Comparison of ENCODE assay signal across 1 cellular context in the genomic region with DNA sequence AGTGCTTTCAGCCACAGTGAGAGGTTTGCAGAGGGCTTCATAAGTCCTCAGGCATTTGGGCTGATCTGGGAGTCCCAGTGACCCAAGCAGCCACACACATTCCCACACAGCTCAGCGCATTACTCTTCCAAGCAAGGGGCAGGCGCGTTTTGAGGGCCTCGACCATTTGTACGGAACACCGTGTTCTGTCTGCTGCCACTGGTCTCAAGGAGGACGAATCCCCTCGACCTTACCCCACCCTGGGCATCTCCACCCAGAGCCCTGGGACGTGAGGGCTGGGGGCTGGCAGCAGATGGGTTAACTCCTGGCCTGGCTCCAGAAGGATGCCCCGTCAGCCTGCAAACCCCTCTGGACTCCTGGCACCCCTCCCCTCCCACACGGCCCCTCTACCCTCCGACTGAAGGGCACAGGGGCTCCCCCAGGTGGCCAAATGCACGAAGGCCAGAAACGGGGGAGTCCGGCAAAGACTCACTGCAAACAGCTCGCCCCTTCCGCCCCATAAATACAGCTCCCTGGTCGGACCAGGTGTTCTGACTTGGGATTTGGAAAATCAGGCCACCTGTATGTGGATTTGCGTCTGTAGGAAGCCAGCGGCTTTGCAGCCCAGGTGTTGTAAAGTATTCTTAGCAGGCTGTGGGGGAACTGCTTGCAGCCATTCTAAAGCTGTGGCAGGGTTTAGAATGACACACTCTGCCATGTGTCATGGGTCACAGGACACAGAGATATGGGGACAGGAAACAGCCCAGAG.
TF ChIP-seq lines count a peak whose summit lies in the region.

No MANE protein-coding gene starts in this region.

TF ChIP-seq in WTC11, 78 proteins besides CTCF, POLR2A, EP300 and RAD21 (continued from another document):
- TF ChIP-seq, protein P1, sequence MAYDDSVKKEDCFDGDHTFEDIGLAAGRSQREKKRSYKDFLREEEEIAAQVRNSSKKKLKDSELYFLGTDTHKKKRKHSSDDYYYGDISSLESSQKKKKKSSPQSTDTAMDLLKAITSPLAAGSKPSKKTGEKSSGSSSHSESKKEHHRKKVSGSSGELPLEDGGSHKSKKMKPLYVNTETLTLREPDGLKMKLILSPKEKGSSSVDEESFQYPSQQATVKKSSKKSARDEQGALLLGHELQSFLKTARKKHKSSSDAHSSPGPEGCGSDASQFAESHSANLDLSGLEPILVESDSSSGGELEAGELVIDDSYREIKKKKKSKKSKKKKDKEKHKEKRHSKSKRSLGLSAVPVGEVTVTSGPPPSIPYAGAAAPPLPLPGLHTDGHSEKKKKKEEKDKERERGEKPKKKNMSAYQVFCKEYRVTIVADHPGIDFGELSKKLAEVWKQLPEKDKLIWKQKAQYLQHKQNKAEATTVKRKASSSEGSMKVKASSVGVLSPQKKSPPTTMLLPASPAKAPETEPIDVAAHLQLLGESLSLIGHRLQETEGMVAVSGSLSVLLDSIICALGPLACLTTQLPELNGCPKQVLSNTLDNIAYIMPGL (CRISPR knock-in tag; IDR thresholded peaks at IDR 0.05) = 0 out of 2 replicates have a peak, but pooled peaks have one; percentile 39
- TF ChIP-seq, protein P2, sequence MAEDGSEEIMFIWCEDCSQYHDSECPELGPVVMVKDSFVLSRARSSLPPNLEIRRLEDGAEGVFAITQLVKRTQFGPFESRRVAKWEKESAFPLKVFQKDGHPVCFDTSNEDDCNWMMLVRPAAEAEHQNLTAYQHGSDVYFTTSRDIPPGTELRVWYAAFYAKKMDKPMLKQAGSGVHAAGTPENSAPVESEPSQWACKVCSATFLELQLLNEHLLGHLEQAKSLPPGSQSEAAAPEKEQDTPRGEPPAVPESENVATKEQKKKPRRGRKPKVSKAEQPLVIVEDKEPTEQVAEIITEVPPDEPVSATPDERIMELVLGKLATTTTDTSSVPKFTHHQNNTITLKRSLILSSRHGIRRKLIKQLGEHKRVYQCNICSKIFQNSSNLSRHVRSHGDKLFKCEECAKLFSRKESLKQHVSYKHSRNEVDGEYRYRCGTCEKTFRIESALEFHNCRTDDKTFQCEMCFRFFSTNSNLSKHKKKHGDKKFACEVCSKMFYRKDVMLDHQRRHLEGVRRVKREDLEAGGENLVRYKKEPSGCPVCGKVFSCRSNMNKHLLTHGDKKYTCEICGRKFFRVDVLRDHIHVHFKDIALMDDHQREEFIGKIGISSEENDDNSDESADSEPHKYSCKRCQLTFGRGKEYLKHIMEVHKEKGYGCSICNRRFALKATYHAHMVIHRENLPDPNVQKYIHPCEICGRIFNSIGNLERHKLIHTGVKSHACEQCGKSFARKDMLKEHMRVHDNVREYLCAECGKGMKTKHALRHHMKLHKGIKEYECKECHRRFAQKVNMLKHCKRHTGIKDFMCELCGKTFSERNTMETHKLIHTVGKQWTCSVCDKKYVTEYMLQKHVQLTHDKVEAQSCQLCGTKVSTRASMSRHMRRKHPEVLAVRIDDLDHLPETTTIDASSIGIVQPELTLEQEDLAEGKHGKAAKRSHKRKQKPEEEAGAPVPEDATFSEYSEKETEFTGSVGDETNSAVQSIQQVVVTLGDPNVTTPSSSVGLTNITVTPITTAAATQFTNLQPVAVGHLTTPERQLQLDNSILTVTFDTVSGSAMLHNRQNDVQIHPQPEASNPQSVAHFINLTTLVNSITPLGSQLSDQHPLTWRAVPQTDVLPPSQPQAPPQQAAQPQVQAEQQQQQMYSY (CRISPR knock-in tag; IDR thresholded peaks at IDR 0.05) = 0 out of 2 replicates have a peak, but pooled peaks have one; percentile 33
- TF ChIP-seq NFATC4 (CRISPR knock-in tag; IDR thresholded peaks at IDR 0.05) (no peak), ZNF232 (CRISPR knock-in tag; IDR thresholded peaks at IDR 0.05) (no peak), JAZF1 (CRISPR knock-in tag; IDR thresholded peaks at IDR 0.05) (no peak), ELF4 (CRISPR knock-in tag; IDR thresholded peaks at IDR 0.05; ENCODE audit: low read depth) (no peak), ETV6 (CRISPR knock-in tag; IDR thresholded peaks at IDR 0.05) (peak; percentile 67), ZNF317 (CRISPR knock-in tag; IDR thresholded peaks at IDR 0.05; ENCODE audit: borderline replicate concordance, low read depth) (no peak), FOXP1 (CRISPR knock-in tag; IDR thresholded peaks at IDR 0.05; ENCODE audit: borderline replicate concordance) (peak; percentile 71; the same call in 1 of the 2 replicates), SP1 (CRISPR knock-in tag; conservative IDR thresholded peaks at IDR 0.05) (peak; percentile 63), TP53 (CRISPR knock-in tag; IDR thresholded peaks at IDR 0.05) (no peak)
- TF ChIP-seq, protein P3, sequence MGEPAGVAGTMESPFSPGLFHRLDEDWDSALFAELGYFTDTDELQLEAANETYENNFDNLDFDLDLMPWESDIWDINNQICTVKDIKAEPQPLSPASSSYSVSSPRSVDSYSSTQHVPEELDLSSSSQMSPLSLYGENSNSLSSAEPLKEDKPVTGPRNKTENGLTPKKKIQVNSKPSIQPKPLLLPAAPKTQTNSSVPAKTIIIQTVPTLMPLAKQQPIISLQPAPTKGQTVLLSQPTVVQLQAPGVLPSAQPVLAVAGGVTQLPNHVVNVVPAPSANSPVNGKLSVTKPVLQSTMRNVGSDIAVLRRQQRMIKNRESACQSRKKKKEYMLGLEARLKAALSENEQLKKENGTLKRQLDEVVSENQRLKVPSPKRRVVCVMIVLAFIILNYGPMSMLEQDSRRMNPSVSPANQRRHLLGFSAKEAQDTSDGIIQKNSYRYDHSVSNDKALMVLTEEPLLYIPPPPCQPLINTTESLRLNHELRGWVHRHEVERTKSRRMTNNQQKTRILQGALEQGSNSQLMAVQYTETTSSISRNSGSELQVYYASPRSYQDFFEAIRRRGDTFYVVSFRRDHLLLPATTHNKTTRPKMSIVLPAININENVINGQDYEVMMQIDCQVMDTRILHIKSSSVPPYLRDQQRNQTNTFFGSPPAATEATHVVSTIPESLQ (CRISPR knock-in tag; IDR thresholded peaks at IDR 0.05) = no peak
- TF ChIP-seq, protein P4, sequence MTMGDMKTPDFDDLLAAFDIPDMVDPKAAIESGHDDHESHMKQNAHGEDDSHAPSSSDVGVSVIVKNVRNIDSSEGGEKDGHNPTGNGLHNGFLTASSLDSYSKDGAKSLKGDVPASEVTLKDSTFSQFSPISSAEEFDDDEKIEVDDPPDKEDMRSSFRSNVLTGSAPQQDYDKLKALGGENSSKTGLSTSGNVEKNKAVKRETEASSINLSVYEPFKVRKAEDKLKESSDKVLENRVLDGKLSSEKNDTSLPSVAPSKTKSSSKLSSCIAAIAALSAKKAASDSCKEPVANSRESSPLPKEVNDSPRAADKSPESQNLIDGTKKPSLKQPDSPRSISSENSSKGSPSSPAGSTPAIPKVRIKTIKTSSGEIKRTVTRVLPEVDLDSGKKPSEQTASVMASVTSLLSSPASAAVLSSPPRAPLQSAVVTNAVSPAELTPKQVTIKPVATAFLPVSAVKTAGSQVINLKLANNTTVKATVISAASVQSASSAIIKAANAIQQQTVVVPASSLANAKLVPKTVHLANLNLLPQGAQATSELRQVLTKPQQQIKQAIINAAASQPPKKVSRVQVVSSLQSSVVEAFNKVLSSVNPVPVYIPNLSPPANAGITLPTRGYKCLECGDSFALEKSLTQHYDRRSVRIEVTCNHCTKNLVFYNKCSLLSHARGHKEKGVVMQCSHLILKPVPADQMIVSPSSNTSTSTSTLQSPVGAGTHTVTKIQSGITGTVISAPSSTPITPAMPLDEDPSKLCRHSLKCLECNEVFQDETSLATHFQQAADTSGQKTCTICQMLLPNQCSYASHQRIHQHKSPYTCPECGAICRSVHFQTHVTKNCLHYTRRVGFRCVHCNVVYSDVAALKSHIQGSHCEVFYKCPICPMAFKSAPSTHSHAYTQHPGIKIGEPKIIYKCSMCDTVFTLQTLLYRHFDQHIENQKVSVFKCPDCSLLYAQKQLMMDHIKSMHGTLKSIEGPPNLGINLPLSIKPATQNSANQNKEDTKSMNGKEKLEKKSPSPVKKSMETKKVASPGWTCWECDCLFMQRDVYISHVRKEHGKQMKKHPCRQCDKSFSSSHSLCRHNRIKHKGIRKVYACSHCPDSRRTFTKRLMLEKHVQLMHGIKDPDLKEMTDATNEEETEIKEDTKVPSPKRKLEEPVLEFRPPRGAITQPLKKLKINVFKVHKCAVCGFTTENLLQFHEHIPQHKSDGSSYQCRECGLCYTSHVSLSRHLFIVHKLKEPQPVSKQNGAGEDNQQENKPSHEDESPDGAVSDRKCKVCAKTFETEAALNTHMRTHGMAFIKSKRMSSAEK (CRISPR knock-in tag; IDR thresholded peaks at IDR 0.05; ENCODE audit: borderline replicate concordance) = no peak
- TF ChIP-seq, protein P5, sequence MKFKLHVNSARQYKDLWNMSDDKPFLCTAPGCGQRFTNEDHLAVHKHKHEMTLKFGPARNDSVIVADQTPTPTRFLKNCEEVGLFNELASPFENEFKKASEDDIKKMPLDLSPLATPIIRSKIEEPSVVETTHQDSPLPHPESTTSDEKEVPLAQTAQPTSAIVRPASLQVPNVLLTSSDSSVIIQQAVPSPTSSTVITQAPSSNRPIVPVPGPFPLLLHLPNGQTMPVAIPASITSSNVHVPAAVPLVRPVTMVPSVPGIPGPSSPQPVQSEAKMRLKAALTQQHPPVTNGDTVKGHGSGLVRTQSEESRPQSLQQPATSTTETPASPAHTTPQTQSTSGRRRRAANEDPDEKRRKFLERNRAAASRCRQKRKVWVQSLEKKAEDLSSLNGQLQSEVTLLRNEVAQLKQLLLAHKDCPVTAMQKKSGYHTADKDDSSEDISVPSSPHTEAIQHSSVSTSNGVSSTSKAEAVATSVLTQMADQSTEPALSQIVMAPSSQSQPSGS (CRISPR knock-in tag; IDR thresholded peaks at IDR 0.05; ENCODE audit: borderline replicate concordance, low read depth) = no peak
- TF ChIP-seq, protein P6, sequence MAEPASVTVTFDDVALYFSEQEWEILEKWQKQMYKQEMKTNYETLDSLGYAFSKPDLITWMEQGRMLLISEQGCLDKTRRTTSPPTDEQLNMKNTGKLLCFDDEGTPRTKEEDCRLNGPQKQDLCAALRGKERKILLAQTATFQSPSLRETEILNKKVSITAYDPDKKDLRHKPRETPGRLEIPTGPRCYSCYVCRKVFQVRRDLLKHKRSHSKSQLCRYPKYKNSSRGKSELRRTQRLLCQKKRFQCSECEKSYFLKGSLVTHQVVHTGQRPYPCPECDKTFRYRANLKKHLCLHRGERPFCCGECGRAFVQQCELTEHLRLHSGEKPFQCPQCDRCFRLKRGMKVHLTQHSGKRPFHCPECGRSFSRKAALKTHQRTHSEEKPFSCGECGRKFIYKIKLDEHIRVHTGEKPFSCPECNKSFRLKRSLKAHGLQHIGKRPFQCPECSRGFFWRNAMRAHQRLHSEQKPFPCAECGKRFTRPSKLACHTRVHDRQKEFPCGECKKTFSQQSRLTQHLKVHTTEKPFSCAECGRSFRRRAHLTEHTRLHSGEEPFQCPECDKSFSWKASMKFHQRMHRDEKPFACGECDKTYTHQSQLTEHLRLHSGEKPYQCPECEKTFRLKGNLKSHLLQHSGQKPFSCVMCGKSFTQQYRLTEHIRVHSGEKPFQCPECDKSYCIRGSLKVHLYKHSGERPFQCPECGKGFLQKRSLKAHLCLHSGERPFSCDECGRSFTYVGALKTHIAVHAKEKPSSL (CRISPR knock-in tag; conservative IDR thresholded peaks at IDR 0.05) = no peak
- TF ChIP-seq, protein P7, sequence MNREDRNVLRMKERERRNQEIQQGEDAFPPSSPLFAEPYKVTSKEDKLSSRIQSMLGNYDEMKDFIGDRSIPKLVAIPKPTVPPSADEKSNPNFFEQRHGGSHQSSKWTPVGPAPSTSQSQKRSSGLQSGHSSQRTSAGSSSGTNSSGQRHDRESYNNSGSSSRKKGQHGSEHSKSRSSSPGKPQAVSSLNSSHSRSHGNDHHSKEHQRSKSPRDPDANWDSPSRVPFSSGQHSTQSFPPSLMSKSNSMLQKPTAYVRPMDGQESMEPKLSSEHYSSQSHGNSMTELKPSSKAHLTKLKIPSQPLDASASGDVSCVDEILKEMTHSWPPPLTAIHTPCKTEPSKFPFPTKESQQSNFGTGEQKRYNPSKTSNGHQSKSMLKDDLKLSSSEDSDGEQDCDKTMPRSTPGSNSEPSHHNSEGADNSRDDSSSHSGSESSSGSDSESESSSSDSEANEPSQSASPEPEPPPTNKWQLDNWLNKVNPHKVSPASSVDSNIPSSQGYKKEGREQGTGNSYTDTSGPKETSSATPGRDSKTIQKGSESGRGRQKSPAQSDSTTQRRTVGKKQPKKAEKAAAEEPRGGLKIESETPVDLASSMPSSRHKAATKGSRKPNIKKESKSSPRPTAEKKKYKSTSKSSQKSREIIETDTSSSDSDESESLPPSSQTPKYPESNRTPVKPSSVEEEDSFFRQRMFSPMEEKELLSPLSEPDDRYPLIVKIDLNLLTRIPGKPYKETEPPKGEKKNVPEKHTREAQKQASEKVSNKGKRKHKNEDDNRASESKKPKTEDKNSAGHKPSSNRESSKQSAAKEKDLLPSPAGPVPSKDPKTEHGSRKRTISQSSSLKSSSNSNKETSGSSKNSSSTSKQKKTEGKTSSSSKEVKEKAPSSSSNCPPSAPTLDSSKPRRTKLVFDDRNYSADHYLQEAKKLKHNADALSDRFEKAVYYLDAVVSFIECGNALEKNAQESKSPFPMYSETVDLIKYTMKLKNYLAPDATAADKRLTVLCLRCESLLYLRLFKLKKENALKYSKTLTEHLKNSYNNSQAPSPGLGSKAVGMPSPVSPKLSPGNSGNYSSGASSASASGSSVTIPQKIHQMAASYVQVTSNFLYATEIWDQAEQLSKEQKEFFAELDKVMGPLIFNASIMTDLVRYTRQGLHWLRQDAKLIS (CRISPR knock-in tag; IDR thresholded peaks at IDR 0.05; ENCODE audit: borderline replicate concordance) = no peak
TF ChIP-seq in WTC11: peak in this region for 7.
